ENCODE assay signal across 1 cellular context in the genomic region with DNA sequence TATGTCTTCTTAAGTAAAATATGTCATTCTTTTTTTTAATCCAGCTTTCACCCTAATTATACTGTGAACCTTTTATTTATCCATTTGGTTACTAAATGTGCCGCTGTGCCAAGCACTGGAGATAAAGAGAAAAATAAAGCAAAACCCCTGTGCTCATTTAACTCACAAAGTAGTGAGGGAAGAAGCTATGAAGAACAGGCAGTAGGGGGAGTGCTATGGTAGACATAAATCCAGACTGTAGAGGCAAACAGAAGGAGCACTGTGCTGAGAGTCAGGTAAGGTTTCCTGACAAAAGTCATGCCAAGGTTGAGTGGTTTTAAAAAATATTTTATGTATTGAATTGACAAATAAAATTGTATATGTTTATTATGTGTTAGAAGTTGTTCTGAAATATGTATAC.
A peak's percentile ranks its signal among the peaks of the same experiment; 100 is the strongest.
TF ChIP-seq lines count a peak whose summit lies in the region.

No MANE protein-coding gene starts in this region.

TF ChIP-seq in K562, 482 proteins besides CTCF, POLR2A, EP300 and RAD21:
- TF ChIP-seq BCOR (IDR thresholded peaks at IDR 0.05) (0 out of 2 replicates have a peak, but pooled peaks have one; percentile 25), ZNF239 (CRISPR knock-in tag; IDR thresholded peaks at IDR 0.05) (no peak)
TF ChIP-seq in K562: peak in this region for 1.
